Comparison of ENCODE assay signal across 10 cellular contexts in genomic region chr16:66948822-66949195, GRCh38. TPM values are rescaled to one million over a fixed set of nuclear protein-coding genes. Genes with fewer than 3 reads are reported as not detected.
DNase-seq lines count a peak whose midpoint lies in the region; ATAC-seq, FAIRE-seq and TF ChIP-seq lines count a peak whose summit lies in the region.
"Not testable (repeated sequence)": the region's sequence is repeated elsewhere in the genome, so short reads cannot be mapped to it uniquely, and the experiment has no call there.
"Had no signal": no experiment of that assay in that cellular context is flagged by ENCODE, and none has a peak within 500 bp of the region (broad histone marks: within the 10 kb centered on the region; RNA-seq: fewer than 3 reads in every experiment).

No MANE protein-coding gene starts in this region.

- not testable (repeated sequence) for H3K9me1 ChIP-seq in endothelial cell of umbilical vein (replicated peaks; ENCODE audit: control insufficient read depth, extremely low read depth, insufficient read depth, low read length)

- BruUV-seq in endothelial cell of umbilical vein (replicated peaks; lab: Mats Ljungman, UMichigan), result not testable (repeated sequence)

- not testable (repeated sequence) for H3K9ac ChIP-seq in H9 (ENCODE audit: extremely low read depth, insufficient read length, low read length); astrocyte (ENCODE audit: low read length); endothelial cell of umbilical vein (replicated peaks; ENCODE audit: extremely low read depth, insufficient read depth, low read length)

- TF ChIP-seq POLR2A in endothelial cell of umbilical vein (IDR thresholded peaks at IDR 0.05; ENCODE audit: low read depth, low read length), result not testable (repeated sequence)

- dilution Hi-C loops in endothelial cell of umbilical vein (cut with MboI; ENCODE audit: extremely low pct_ligation_motif_present, low sequenced_read_pairs), result not testable (repeated sequence)

- not testable (repeated sequence) for H3K27ac ChIP-seq in H9 (ENCODE audit: insufficient read length, low read depth, low read length); astrocyte (ENCODE audit: low read depth, low read length); endothelial cell of umbilical vein (ENCODE audit: insufficient read depth, low read depth, low read length); hepatocyte

- not testable (repeated sequence) for H2BK20ac ChIP-seq in H9 (ENCODE audit: low read depth, low read length, poor library complexity, severe bottlenecking)

- H3K18ac ChIP-seq in H9 (ENCODE audit: insufficient read length, low read depth, low read length), result not testable (repeated sequence)

- H3K4me3 Mint-ChIP-seq in H9; astrocyte (ENCODE audit: unreplicated experiment): not testable (repeated sequence)
- H3K4me3 Mint-ChIP-seq in activated CD4-positive, alpha-beta T cell treated with anti-CD3 and anti-CD28 coated beads, Interleukin-2, amount 10 ng/mL, durations not matched to agents 24 days and 14 days, result peak overlapping the region; percentile 89
- H3K4me3 Mint-ChIP-seq in natural killer cell treated with Interleukin-12 subunit alpha and Interleukin-12 subunit beta and Interleukin-15 and Interleukin-18, amount 100 ng/mL, for 72 hours, result peak overlapping the region; percentile 84
- H3K4me3 Mint-ChIP-seq in stimulated activated effector memory CD8-positive, alpha-beta T cell treated with anti-CD3 and anti-CD28 coated beads, Interleukin-12 subunit alpha, Interleukin-12 subunit beta, amount 100 ng/mL, for 72 hours, result peak overlapping the region; percentile 83

- H3K14ac ChIP-seq in H9 (ENCODE audit: insufficient read depth, low read length), result not testable (repeated sequence)

- ATAC-seq in natural killer cell treated with Interleukin-12 subunit alpha and Interleukin-12 subunit beta and Interleukin-15 and Interleukin-18, amount 100 ng/mL, for 72 hours; stimulated activated effector memory CD8-positive, alpha-beta T cell treated with anti-CD3 and anti-CD28 coated beads, Interleukin-12 subunit alpha, Interleukin-12 subunit beta, amount 100 ng/mL, for 72 hours: not testable (repeated sequence)

- H4K8ac ChIP-seq in H9 (replicated peaks; ENCODE audit: insufficient read length, low read depth, low read length), result not testable (repeated sequence)

- H4K20me1 ChIP-seq in H9 (ENCODE audit: control insufficient read depth, insufficient read depth, insufficient read length); astrocyte (ENCODE audit: insufficient read depth, low read length); endothelial cell of umbilical vein (replicated peaks; ENCODE audit: control insufficient read depth, extremely low read depth, insufficient read depth, low read length); hepatocyte (ENCODE audit: insufficient read depth, poor library complexity, severe bottlenecking): not testable (repeated sequence)

- not testable (repeated sequence) for H2BK15ac ChIP-seq in H9 (ENCODE audit: low read depth, low read length)

- H3K4me3 ChIP-seq in astrocyte (ENCODE audit: insufficient read depth, low read depth, low read length); endothelial cell of umbilical vein (replicated peaks in 1 of 3; ENCODE audit: insufficient read depth in 1 of 3, low read depth in 1 of 3, low read length in 3 of 3); hepatocyte: not testable (repeated sequence)

- peak overlapping the region; percentile 21 for H3K4me2 ChIP-seq in H9 (ENCODE audit: insufficient read depth, insufficient read length, low read length)
- peak overlapping the region; percentile 90 for H3K4me2 ChIP-seq in astrocyte (ENCODE audit: low read length)
- not testable (repeated sequence) for H3K4me2 ChIP-seq in endothelial cell of umbilical vein (ENCODE audit: insufficient read depth, low read length)
- peak overlapping the region; percentile 88 for H3K4me2 ChIP-seq in hepatocyte

- H3K27ac Mint-ChIP-seq in H9; activated CD4-positive, alpha-beta T cell treated with anti-CD3 and anti-CD28 coated beads, Interleukin-2, amount 10 ng/mL, durations not matched to agents 24 days and 14 days; astrocyte (ENCODE audit: unreplicated experiment); natural killer cell treated with Interleukin-12 subunit alpha and Interleukin-12 subunit beta and Interleukin-15 and Interleukin-18, amount 100 ng/mL, for 72 hours: not testable (repeated sequence)
- H3K27ac Mint-ChIP-seq in stimulated activated effector memory CD8-positive, alpha-beta T cell treated with anti-CD3 and anti-CD28 coated beads, Interleukin-12 subunit alpha, Interleukin-12 subunit beta, amount 100 ng/mL, for 72 hours, result peak overlapping the region; percentile 45

- H3K4me1 Mint-ChIP-seq in H9, result peaks cover 9 to 12% of the 10 kb centered on the region in 2 experiments
- peaks cover 19% of the 10 kb centered on the region for H3K4me1 Mint-ChIP-seq in activated CD4-positive, alpha-beta T cell treated with anti-CD3 and anti-CD28 coated beads, Interleukin-2, amount 10 ng/mL, durations not matched to agents 24 days and 14 days
- not testable (repeated sequence) for H3K4me1 Mint-ChIP-seq in astrocyte (ENCODE audit: low read depth, unreplicated experiment)
- H3K4me1 Mint-ChIP-seq in natural killer cell treated with Interleukin-12 subunit alpha and Interleukin-12 subunit beta and Interleukin-15 and Interleukin-18, amount 100 ng/mL, for 72 hours (ENCODE audit: low read depth in 2 of 2), result peaks cover 14 to 17% of the 10 kb centered on the region in 2 donors
- peaks cover 25% of the 10 kb centered on the region for H3K4me1 Mint-ChIP-seq in stimulated activated effector memory CD8-positive, alpha-beta T cell treated with anti-CD3 and anti-CD28 coated beads, Interleukin-12 subunit alpha, Interleukin-12 subunit beta, amount 100 ng/mL, for 72 hours

- FAIRE-seq in astrocyte (lab: Jason Lieb, UNC); endothelial cell of umbilical vein (lab: Jason Lieb, UNC): not testable (repeated sequence)

- H2BK120ac ChIP-seq in H9 (ENCODE audit: low read depth, low read length, poor library complexity, severe bottlenecking), result not testable (repeated sequence)

- H3K27me3 Mint-ChIP-seq in H9 (ENCODE audit: low read depth), result not testable (repeated sequence)
- H3K27me3 Mint-ChIP-seq in activated CD4-positive, alpha-beta T cell treated with anti-CD3 and anti-CD28 coated beads, Interleukin-2, amount 10 ng/mL, durations not matched to agents 24 days and 14 days, result peaks cover 37% of the 10 kb centered on the region
- peaks cover 25% of the 10 kb centered on the region for H3K27me3 Mint-ChIP-seq in astrocyte (ENCODE audit: low read depth, unreplicated experiment)
- H3K27me3 Mint-ChIP-seq in natural killer cell treated with Interleukin-12 subunit alpha and Interleukin-12 subunit beta and Interleukin-15 and Interleukin-18, amount 100 ng/mL, for 72 hours, result peaks cover 19 to 27% of the 10 kb centered on the region in 2 donors

- H2AK5ac ChIP-seq in H9 (ENCODE audit: insufficient read length, low read length), result not testable (repeated sequence)

- not testable (repeated sequence) for H3K23me2 ChIP-seq in H9 (ENCODE audit: insufficient read length, low read depth, low read length, poor library complexity, severe bottlenecking)

- peaks cover 14% of the 10 kb centered on the region; the same call in 1 of the 2 replicates for H3K27me3 ChIP-seq in H9 (ENCODE audit: insufficient read depth, low read length)
- peaks cover 20% of the 10 kb centered on the region for H3K27me3 ChIP-seq in astrocyte (ENCODE audit: insufficient read depth, low read length)
- H3K27me3 ChIP-seq in endothelial cell of umbilical vein (ENCODE audit: control insufficient read depth in 2 of 2, insufficient read depth in 2 of 2, low read length in 2 of 2); hepatocyte: not testable (repeated sequence)

- not testable (repeated sequence) for H3K36me3 Mint-ChIP-seq in H9 (ENCODE audit: insufficient read depth in 1 of 3, low read depth in 3 of 3); activated CD4-positive, alpha-beta T cell treated with anti-CD3 and anti-CD28 coated beads, Interleukin-2, amount 10 ng/mL, durations not matched to agents 24 days and 14 days (ENCODE audit: low read depth); astrocyte (ENCODE audit: low read depth, unreplicated experiment); natural killer cell treated with Interleukin-12 subunit alpha and Interleukin-12 subunit beta and Interleukin-15 and Interleukin-18, amount 100 ng/mL, for 72 hours; stimulated activated effector memory CD8-positive, alpha-beta T cell treated with anti-CD3 and anti-CD28 coated beads, Interleukin-12 subunit alpha, Interleukin-12 subunit beta, amount 100 ng/mL, for 72 hours

- H4K5ac ChIP-seq in H9 (ENCODE audit: insufficient read length, low read depth, low read length), result not testable (repeated sequence)

- DNase-seq in H9; activated CD4-positive, alpha-beta T cell treated with anti-CD3 and anti-CD28 coated beads, Interleukin-2, amount 10 ng/mL, durations not matched to agents 24 days and 14 days; astrocyte (ENCODE audit: low read depth); endothelial cell of umbilical vein (ENCODE audit: low read depth, low spot score); hepatocyte (ENCODE audit: low spot score); natural killer cell treated with Interleukin-12 subunit alpha and Interleukin-12 subunit beta and Interleukin-15 and Interleukin-18, amount 100 ng/mL, for 72 hours (ENCODE audit: low spot score); stimulated activated effector memory CD8-positive, alpha-beta T cell treated with anti-CD3 and anti-CD28 coated beads, Interleukin-12 subunit alpha, Interleukin-12 subunit beta, amount 100 ng/mL, for 72 hours (ENCODE audit: low spot score in 2 of 2): not testable (repeated sequence)

- not testable (repeated sequence) for H2BK5ac ChIP-seq in H9 (ENCODE audit: insufficient read length, low read length)

- WGBS in H9 (ENCODE audit: extremely low coverage, insufficient read length, low lambda C conversion rate), result no CpG with 5 or more reads among the region's 22 CpGs
- WGBS in hepatocyte (ENCODE audit: low lambda C conversion rate, missing lambda C conversion rate), result 74% methylated on average over 20 of the region's 22 CpGs

- not testable (repeated sequence) for H4K91ac ChIP-seq in H9 (ENCODE audit: insufficient read length, low read depth, low read length)

- H2AFZ ChIP-seq in H9 (ENCODE audit: low read length); hepatocyte: not testable (repeated sequence)
- H2AFZ ChIP-seq in astrocyte (ENCODE audit: low read depth, low read length) (peak overlapping the region; percentile 83), endothelial cell of umbilical vein (ENCODE audit: low read depth, low read length) (peak overlapping the region; percentile 72)

- not testable (repeated sequence) for H3K9me3 ChIP-seq in H9 (ENCODE audit: control insufficient read depth, low read depth, low read length); astrocyte (ENCODE audit: insufficient read depth, low read depth, low read length); endothelial cell of umbilical vein (replicated peaks; ENCODE audit: control insufficient read depth, insufficient read depth, low read length); hepatocyte (ENCODE audit: low read depth)

- POLR2A ChIA-PET in endothelial cell of umbilical vein (lab: Charles Lee), result not testable (repeated sequence)

- H3K4ac ChIP-seq in H9 (ENCODE audit: low read depth, low read length), result not testable (repeated sequence)

- not testable (repeated sequence) for H3K56ac ChIP-seq in H9 (ENCODE audit: insufficient read length, low read depth, low read length)

- H3K23ac ChIP-seq in H9 (ENCODE audit: insufficient read length, low read depth, low read length), result not testable (repeated sequence)

- TF ChIP-seq CTCF in H9 (conservative IDR thresholded peaks at IDR 0.05); astrocyte (IDR thresholded peaks at IDR 0.05; ENCODE audit: insufficient read depth, low read depth, low read length); endothelial cell of umbilical vein (IDR thresholded peaks at IDR 0.05; ENCODE audit: extremely low read depth in 1 of 2, insufficient read depth in 1 of 2, low read depth in 1 of 2, low read length in 2 of 2); hepatocyte (IDR thresholded peaks at IDR 0.05; ENCODE audit: poor library complexity): not testable (repeated sequence)

- not testable (repeated sequence) for H2BK12ac ChIP-seq in H9 (ENCODE audit: insufficient read length, low read depth, low read length)

- H3K9me2 ChIP-seq in hepatocyte (replicated peaks; ENCODE audit: insufficient read depth), result not testable (repeated sequence)

- H3K9me3 Mint-ChIP-seq in H9; activated CD4-positive, alpha-beta T cell treated with anti-CD3 and anti-CD28 coated beads, Interleukin-2, amount 10 ng/mL, durations not matched to agents 24 days and 14 days; astrocyte (ENCODE audit: unreplicated experiment); natural killer cell treated with Interleukin-12 subunit alpha and Interleukin-12 subunit beta and Interleukin-15 and Interleukin-18, amount 100 ng/mL, for 72 hours; stimulated activated effector memory CD8-positive, alpha-beta T cell treated with anti-CD3 and anti-CD28 coated beads, Interleukin-12 subunit alpha, Interleukin-12 subunit beta, amount 100 ng/mL, for 72 hours: not testable (repeated sequence)

- not testable (repeated sequence) for H3T11ph ChIP-seq in H9 (ENCODE audit: low read length)

- H3K79me1 ChIP-seq in H9 (ENCODE audit: insufficient read depth, low read depth, low read length, poor library complexity, severe bottlenecking), result not testable (repeated sequence)

- CTCF ChIA-PET in endothelial cell of umbilical vein (lab: Charles Lee), result interaction anchor here (1.1 to 1.4 kb wide), 2 partner anchors 53 to 206 kb away, joined by 3 read pairs; no protein-coding TSS in a partner anchor

- not testable (repeated sequence) for H3K4me1 ChIP-seq in H9 (ENCODE audit: insufficient read depth, low read length); astrocyte (ENCODE audit: insufficient read depth, low read length)
- peaks cover 12% of the 10 kb centered on the region for H3K4me1 ChIP-seq in endothelial cell of umbilical vein (ENCODE audit: control insufficient read depth, extremely low read depth, insufficient read depth, low read length)
- H3K4me1 ChIP-seq in hepatocyte (ENCODE audit: insufficient read depth), result peaks cover 11% of the 10 kb centered on the region

- intact Hi-C loops in activated CD4-positive, alpha-beta T cell treated with anti-CD3 and anti-CD28 coated beads, Interleukin-2, amount 10 ng/mL, durations not matched to agents 24 days and 14 days (cut with micrococcal nuclease), result loop anchor here (5.0 kb wide), 1 partner anchor 208 kb away; the partner anchor contains the start of genes FBXL8 and TRADD
- intact Hi-C loops in endothelial cell of umbilical vein (cut with micrococcal nuclease), result not testable (repeated sequence)

- H3K36me3 ChIP-seq in astrocyte (ENCODE audit: insufficient read depth, low read length); endothelial cell of umbilical vein (ENCODE audit: control insufficient read depth in 2 of 2, extremely low read depth in 1 of 2, insufficient read depth in 2 of 2, low read length in 2 of 2); hepatocyte (replicated peaks; ENCODE audit: insufficient read depth, low read depth): not testable (repeated sequence)

- H3K79me2 ChIP-seq in H9 (ENCODE audit: insufficient read depth, low read length); astrocyte (ENCODE audit: insufficient read depth, low read length); endothelial cell of umbilical vein (ENCODE audit: control insufficient read depth, insufficient read depth, low read length); hepatocyte: not testable (repeated sequence)

RNA-seq across cellular contexts. Expression of gene CES3, which starts 12.3 kb away (rescaled TPM):
- total RNA-seq in H9 (2021) (3.4 and 3.7 TPM in 2 replicates), astrocyte (0.77 and 1.5 TPM in 2 replicates), endothelial cell of umbilical vein (not detected in 2 replicates), hepatocyte (1.2 and 1.7 TPM in 2 replicates)
- 6.8 and 7.0 TPM in 2 replicates for total RNA-seq in activated CD4-positive, alpha-beta T cell treated with anti-CD3 and anti-CD28 coated beads, Interleukin-2, amount 10 ng/mL, durations not matched to agents 24 days and 14 days
- polyA plus RNA-seq in endothelial cell of umbilical vein (0.10 and 0.13 TPM in 2 replicates), hepatocyte (3.4 and 3.8 TPM in 2 replicates)
- 0.04 TPM in 1 of 2 replicates, not detected in the other for polyA plus RNA-seq in endothelial cell of umbilical vein (2011; cell fraction: cytosol; rRNA removed)
- 0.70 and 0.80 TPM in 2 replicates for polyA plus RNA-seq in endothelial cell of umbilical vein (2011; cell fraction: nucleus; rRNA removed)
- 0.07 and 0.42 TPM in 2 replicates for polyA plus RNA-seq in endothelial cell of umbilical vein (2012)
- polyA minus RNA-seq in endothelial cell of umbilical vein, result 0.91 TPM in 1 of 2 replicates, not detected in the other
- 2.8 TPM for polyA minus RNA-seq in endothelial cell of umbilical vein (2011; cell fraction: cytosol; rRNA and poly(A)+ RNA removed)
- polyA minus RNA-seq in endothelial cell of umbilical vein (2011; cell fraction: nucleus; rRNA and poly(A)+ RNA removed), result 0.19 TPM in 1 of 2 replicates, not detected in the other
- total RNA-seq in natural killer cell treated with Interleukin-12 subunit alpha and Interleukin-12 subunit beta and Interleukin-15 and Interleukin-18, amount 100 ng/mL, for 72 hours, result 1 to 10 TPM in 1 of 2 donors, not detected in 1; 1.6 TPM
- total RNA-seq: RPMI7951 had no signal

RNA-seq across cellular contexts. Expression of gene CES2, which starts 13.5 kb away (rescaled TPM):
- total RNA-seq in H9 (2021) (25.8 and 28.2 TPM in 2 replicates), astrocyte (22.9 and 28.8 TPM in 2 replicates), endothelial cell of umbilical vein (24.5 and 28.8 TPM in 2 replicates), hepatocyte (52.6 and 52.8 TPM in 2 replicates)
- total RNA-seq in activated CD4-positive, alpha-beta T cell treated with anti-CD3 and anti-CD28 coated beads, Interleukin-2, amount 10 ng/mL, durations not matched to agents 24 days and 14 days, result 30.6 and 33.6 TPM in 2 replicates
- polyA plus RNA-seq in endothelial cell of umbilical vein (19.1 and 19.6 TPM in 2 replicates), hepatocyte (67.7 and 72.8 TPM in 2 replicates)
- 14.4 and 18.0 TPM in 2 replicates for polyA plus RNA-seq in endothelial cell of umbilical vein (2011; cell fraction: cytosol; rRNA removed)
- 24.0 and 25.8 TPM in 2 replicates for polyA plus RNA-seq in endothelial cell of umbilical vein (2011; cell fraction: nucleus; rRNA removed)
- polyA plus RNA-seq in endothelial cell of umbilical vein (2012), result 16.7 and 17.6 TPM in 2 replicates
- 21.2 and 23.0 TPM in 2 replicates for polyA minus RNA-seq in endothelial cell of umbilical vein
- polyA minus RNA-seq in endothelial cell of umbilical vein (2011; cell fraction: cytosol; rRNA and poly(A)+ RNA removed), result 20.5 TPM
- polyA minus RNA-seq in endothelial cell of umbilical vein (2011; cell fraction: nucleus; rRNA and poly(A)+ RNA removed), result 18.0 and 19.3 TPM in 2 replicates
- total RNA-seq in natural killer cell treated with Interleukin-12 subunit alpha and Interleukin-12 subunit beta and Interleukin-15 and Interleukin-18, amount 100 ng/mL, for 72 hours, result 10 to 100 TPM; 27.7 to 36.7 TPM

RNA-seq across cellular contexts. Expression of gene CIAO2B, which starts 14.6 kb away (rescaled TPM):
- total RNA-seq in H9 (2021), result 83.0 and 85.7 TPM in 2 replicates
- 170 and 176 TPM in 2 replicates for total RNA-seq in activated CD4-positive, alpha-beta T cell treated with anti-CD3 and anti-CD28 coated beads, Interleukin-2, amount 10 ng/mL, durations not matched to agents 24 days and 14 days
- total RNA-seq in astrocyte, result 69.5 and 75.6 TPM in 2 replicates
- total RNA-seq in endothelial cell of umbilical vein, result 78.7 and 85.2 TPM in 2 replicates
- 314 and 423 TPM in 2 replicates for polyA plus RNA-seq in endothelial cell of umbilical vein
- polyA plus RNA-seq in endothelial cell of umbilical vein (2011; cell fraction: cytosol; rRNA removed), result 227 and 251 TPM in 2 replicates
- 77.1 and 88.7 TPM in 2 replicates for polyA plus RNA-seq in endothelial cell of umbilical vein (2011; cell fraction: nucleus; rRNA removed)
- 119 and 151 TPM in 2 replicates for polyA plus RNA-seq in endothelial cell of umbilical vein (2012)
- 134 and 146 TPM in 2 replicates for polyA minus RNA-seq in endothelial cell of umbilical vein
- 80.5 TPM for polyA minus RNA-seq in endothelial cell of umbilical vein (2011; cell fraction: cytosol; rRNA and poly(A)+ RNA removed)
- polyA minus RNA-seq in endothelial cell of umbilical vein (2011; cell fraction: nucleus; rRNA and poly(A)+ RNA removed), result 11.1 and 15.7 TPM in 2 replicates
- total RNA-seq in hepatocyte, result 106 and 131 TPM in 2 replicates
- 147 and 154 TPM in 2 replicates for polyA plus RNA-seq in hepatocyte
- total RNA-seq in natural killer cell treated with Interleukin-12 subunit alpha and Interleukin-12 subunit beta and Interleukin-15 and Interleukin-18, amount 100 ng/mL, for 72 hours, result 100 to 1,000 TPM; 147 to 153 TPM

RNA-seq across cellular contexts. Expression of gene RRAD, which starts 23.5 kb away (rescaled TPM):
- total RNA-seq in H9 (2021) (0.44 and 0.72 TPM in 2 replicates), astrocyte (10.2 and 12.1 TPM in 2 replicates), endothelial cell of umbilical vein (0.22 and 0.46 TPM in 2 replicates), hepatocyte (8.2 and 8.8 TPM in 2 replicates)
- 1.3 TPM in 2 replicates for total RNA-seq in activated CD4-positive, alpha-beta T cell treated with anti-CD3 and anti-CD28 coated beads, Interleukin-2, amount 10 ng/mL, durations not matched to agents 24 days and 14 days
- polyA plus RNA-seq in endothelial cell of umbilical vein (0.48 and 0.60 TPM in 2 replicates), hepatocyte (16.3 and 27.6 TPM in 2 replicates)
- 0.17 and 0.25 TPM in 2 replicates for polyA plus RNA-seq in endothelial cell of umbilical vein (2011; cell fraction: cytosol; rRNA removed)
- polyA plus RNA-seq in endothelial cell of umbilical vein (2011; cell fraction: nucleus; rRNA removed), result 0.75 and 0.88 TPM in 2 replicates
- polyA plus RNA-seq in endothelial cell of umbilical vein (2012), result 0.27 and 0.38 TPM in 2 replicates
- polyA minus RNA-seq in endothelial cell of umbilical vein, result 0.17 and 0.40 TPM in 2 replicates
- polyA minus RNA-seq in endothelial cell of umbilical vein (2011; cell fraction: cytosol; rRNA and poly(A)+ RNA removed), result not detected
- not detected in 2 replicates for polyA minus RNA-seq in endothelial cell of umbilical vein (2011; cell fraction: nucleus; rRNA and poly(A)+ RNA removed)
- total RNA-seq in natural killer cell treated with Interleukin-12 subunit alpha and Interleukin-12 subunit beta and Interleukin-15 and Interleukin-18, amount 100 ng/mL, for 72 hours, result 10 to 100 TPM in 1 of 2 donors, 1 to 10 TPM in 1; 2.3 to 12.8 TPM

RNA-seq across cellular contexts. Expression of gene CDH16, which starts 30.1 kb away (rescaled TPM):
- total RNA-seq in H9 (2021) (not detected in 2 replicates), astrocyte (not detected in 2 replicates), endothelial cell of umbilical vein (not detected in 2 replicates), hepatocyte (2.9 and 3.2 TPM in 2 replicates)
- total RNA-seq in activated CD4-positive, alpha-beta T cell treated with anti-CD3 and anti-CD28 coated beads, Interleukin-2, amount 10 ng/mL, durations not matched to agents 24 days and 14 days, result not detected in 2 replicates
- polyA plus RNA-seq in endothelial cell of umbilical vein (not detected in 2 replicates), hepatocyte (2.2 and 4.4 TPM in 2 replicates)
- polyA plus RNA-seq in endothelial cell of umbilical vein (2011; cell fraction: cytosol; rRNA removed), result not detected in 2 replicates
- polyA plus RNA-seq in endothelial cell of umbilical vein (2011; cell fraction: nucleus; rRNA removed), result not detected in 2 replicates
- not detected in 2 replicates for polyA plus RNA-seq in endothelial cell of umbilical vein (2012)
- not detected in 2 replicates for polyA minus RNA-seq in endothelial cell of umbilical vein
- not detected for polyA minus RNA-seq in endothelial cell of umbilical vein (2011; cell fraction: cytosol; rRNA and poly(A)+ RNA removed)
- polyA minus RNA-seq in endothelial cell of umbilical vein (2011; cell fraction: nucleus; rRNA and poly(A)+ RNA removed), result not detected in 2 replicates
- not detected for total RNA-seq in natural killer cell treated with Interleukin-12 subunit alpha and Interleukin-12 subunit beta and Interleukin-15 and Interleukin-18, amount 100 ng/mL, for 72 hours
- total RNA-seq: foreskin keratinocyte, RPMI7951 had no signal
- polyA plus RNA-seq: adrenal gland had no signal
